In genomic region chr4:151105454-151106032, GRCh38 we compare ENCODE assay signal across 1 cellular context.
TF ChIP-seq lines count a peak whose summit lies in the region.

No MANE protein-coding gene starts in this region.

TF ChIP-seq in GM23338, 12 proteins besides CTCF, POLR2A, EP300 and RAD21:
- TF ChIP-seq, protein P1, sequence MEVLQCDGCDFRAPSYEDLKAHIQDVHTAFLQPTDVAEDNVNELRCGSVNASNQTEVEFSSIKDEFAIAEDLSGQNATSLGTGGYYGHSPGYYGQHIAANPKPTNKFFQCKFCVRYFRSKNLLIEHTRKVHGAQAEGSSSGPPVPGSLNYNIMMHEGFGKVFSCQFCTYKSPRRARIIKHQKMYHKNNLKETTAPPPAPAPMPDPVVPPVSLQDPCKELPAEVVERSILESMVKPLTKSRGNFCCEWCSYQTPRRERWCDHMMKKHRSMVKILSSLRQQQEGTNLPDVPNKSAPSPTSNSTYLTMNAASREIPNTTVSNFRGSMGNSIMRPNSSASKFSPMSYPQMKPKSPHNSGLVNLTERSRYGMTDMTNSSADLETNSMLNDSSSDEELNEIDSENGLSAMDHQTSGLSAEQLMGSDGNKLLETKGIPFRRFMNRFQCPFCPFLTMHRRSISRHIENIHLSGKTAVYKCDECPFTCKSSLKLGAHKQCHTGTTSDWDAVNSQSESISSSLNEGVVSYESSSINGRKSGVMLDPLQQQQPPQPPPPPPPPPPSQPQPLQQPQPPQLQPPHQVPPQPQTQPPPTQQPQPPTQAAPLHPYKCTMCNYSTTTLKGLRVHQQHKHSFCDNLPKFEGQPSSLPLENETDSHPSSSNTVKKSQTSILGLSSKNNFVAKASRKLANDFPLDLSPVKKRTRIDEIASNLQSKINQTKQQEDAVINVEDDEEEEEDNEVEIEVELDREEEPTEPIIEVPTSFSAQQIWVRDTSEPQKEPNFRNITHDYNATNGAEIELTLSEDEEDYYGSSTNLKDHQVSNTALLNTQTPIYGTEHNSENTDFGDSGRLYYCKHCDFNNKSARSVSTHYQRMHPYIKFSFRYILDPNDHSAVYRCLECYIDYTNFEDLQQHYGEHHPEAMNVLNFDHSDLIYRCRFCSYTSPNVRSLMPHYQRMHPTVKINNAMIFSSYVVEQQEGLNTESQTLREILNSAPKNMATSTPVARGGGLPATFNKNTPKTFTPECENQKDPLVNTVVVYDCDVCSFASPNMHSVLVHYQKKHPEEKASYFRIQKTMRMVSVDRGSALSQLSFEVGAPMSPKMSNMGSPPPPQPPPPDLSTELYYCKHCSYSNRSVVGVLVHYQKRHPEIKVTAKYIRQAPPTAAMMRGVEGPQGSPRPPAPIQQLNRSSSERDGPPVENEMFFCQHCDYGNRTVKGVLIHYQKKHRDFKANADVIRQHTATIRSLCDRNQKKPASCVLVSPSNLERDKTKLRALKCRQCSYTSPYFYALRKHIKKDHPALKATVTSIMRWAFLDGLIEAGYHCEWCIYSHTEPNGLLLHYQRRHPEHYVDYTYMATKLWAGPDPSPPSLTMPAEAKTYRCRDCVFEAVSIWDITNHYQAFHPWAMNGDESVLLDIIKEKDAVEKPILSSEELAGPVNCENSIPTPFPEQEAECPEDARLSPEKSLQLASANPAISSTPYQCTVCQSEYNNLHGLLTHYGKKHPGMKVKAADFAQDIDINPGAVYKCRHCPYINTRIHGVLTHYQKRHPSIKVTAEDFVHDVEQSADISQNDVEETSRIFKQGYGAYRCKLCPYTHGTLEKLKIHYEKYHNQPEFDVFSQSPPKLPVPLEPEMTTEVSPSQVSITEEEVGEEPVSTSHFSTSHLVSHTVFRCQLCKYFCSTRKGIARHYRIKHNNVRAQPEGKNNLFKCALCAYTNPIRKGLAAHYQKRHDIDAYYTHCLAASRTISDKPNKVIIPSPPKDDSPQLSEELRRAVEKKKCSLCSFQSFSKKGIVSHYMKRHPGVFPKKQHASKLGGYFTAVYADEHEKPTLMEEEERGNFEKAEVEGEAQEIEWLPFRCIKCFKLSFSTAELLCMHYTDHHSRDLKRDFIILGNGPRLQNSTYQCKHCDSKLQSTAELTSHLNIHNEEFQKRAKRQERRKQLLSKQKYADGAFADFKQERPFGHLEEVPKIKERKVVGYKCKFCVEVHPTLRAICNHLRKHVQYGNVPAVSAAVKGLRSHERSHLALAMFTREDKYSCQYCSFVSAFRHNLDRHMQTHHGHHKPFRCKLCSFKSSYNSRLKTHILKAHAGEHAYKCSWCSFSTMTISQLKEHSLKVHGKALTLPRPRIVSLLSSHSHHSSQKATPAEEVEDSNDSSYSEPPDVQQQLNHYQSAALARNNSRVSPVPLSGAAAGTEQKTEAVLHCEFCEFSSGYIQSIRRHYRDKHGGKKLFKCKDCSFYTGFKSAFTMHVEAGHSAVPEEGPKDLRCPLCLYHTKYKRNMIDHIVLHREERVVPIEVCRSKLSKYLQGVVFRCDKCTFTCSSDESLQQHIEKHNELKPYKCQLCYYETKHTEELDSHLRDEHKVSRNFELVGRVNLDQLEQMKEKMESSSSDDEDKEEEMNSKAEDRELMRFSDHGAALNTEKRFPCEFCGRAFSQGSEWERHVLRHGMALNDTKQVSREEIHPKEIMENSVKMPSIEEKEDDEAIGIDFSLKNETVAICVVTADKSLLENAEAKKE (CRISPR knock-in tag; IDR thresholded peaks at IDR 0.05) = no peak
- TF ChIP-seq, protein P2, sequence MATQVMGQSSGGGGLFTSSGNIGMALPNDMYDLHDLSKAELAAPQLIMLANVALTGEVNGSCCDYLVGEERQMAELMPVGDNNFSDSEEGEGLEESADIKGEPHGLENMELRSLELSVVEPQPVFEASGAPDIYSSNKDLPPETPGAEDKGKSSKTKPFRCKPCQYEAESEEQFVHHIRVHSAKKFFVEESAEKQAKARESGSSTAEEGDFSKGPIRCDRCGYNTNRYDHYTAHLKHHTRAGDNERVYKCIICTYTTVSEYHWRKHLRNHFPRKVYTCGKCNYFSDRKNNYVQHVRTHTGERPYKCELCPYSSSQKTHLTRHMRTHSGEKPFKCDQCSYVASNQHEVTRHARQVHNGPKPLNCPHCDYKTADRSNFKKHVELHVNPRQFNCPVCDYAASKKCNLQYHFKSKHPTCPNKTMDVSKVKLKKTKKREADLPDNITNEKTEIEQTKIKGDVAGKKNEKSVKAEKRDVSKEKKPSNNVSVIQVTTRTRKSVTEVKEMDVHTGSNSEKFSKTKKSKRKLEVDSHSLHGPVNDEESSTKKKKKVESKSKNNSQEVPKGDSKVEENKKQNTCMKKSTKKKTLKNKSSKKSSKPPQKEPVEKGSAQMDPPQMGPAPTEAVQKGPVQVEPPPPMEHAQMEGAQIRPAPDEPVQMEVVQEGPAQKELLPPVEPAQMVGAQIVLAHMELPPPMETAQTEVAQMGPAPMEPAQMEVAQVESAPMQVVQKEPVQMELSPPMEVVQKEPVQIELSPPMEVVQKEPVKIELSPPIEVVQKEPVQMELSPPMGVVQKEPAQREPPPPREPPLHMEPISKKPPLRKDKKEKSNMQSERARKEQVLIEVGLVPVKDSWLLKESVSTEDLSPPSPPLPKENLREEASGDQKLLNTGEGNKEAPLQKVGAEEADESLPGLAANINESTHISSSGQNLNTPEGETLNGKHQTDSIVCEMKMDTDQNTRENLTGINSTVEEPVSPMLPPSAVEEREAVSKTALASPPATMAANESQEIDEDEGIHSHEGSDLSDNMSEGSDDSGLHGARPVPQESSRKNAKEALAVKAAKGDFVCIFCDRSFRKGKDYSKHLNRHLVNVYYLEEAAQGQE (IDR thresholded peaks at IDR 0.05; ENCODE audit: unreplicated experiment) = no peak
- TF ChIP-seq EZH2phosphoT487 (IDR thresholded peaks at IDR 0.05; ENCODE audit: unreplicated experiment) = no peak
- TF ChIP-seq POLR2AphosphoS5 (IDR thresholded peaks at IDR 0.05; ENCODE audit: low read depth) = peak; percentile 77
